In genomic region chr4:108811486-108811885, GRCh38 we compare ENCODE assay signal across 30 cellular contexts. TPM values are rescaled to one million over a fixed set of nuclear protein-coding genes. Genes with fewer than 3 reads are reported as not detected.
"Had no signal": no experiment of that assay in that cellular context is flagged by ENCODE, and none has a peak within 500 bp of the region (broad histone marks: within the 10 kb centered on the region; RNA-seq: fewer than 3 reads in every experiment).

No MANE protein-coding gene starts in this region.

- DNase-seq: natural killer cell; occipital lobe; ovary; posterior cingulate gyrus; psoas muscle; right cardiac atrium; right lobe of liver; sigmoid colon; spleen; stimulated activated CD4-positive, alpha-beta T cell treated with anti-CD3 and anti-CD28 coated beads, Interleukin-12 subunit alpha, Interleukin-12 subunit beta, amount 100 ng/mL, for 4 hours; stimulated activated CD4-positive, alpha-beta T cell treated with anti-CD3 and anti-CD28 coated beads, Interleukin-1b, Interleukin-23, amount 100 ng/mL, for 48 hours; stimulated activated CD4-positive, alpha-beta T cell treated with anti-CD3 and anti-CD28 coated beads, Interleukin-4, amount 100 ng/mL, for 1 hour; stimulated activated CD4-positive, alpha-beta T cell treated with anti-CD3 and anti-CD28 coated beads, Interleukin-4, amount 100 ng/mL, for 4 hours; stimulated activated CD8-positive, alpha-beta memory T cell treated with anti-CD3 and anti-CD28 coated beads, Interleukin-4, amount 100 ng/mL, for 48 hours; stimulated activated naive CD4-positive, alpha-beta T cell; stimulated activated naive CD8-positive, alpha-beta T cell treated with anti-CD3 and anti-CD28 coated beads, Interleukin-15, amount 100 ng/mL, for 72 hours; stimulated activated naive CD8-positive, alpha-beta T cell treated with anti-CD3 and anti-CD28 coated beads, Interleukin-15, Interleukin-2, amounts not matched to agents 100 U/mL and 50 U/mL, for 24 hours; substantia nigra; testis; tibial artery; transverse colon had no signal

- H3K9ac ChIP-seq: neural progenitor cell, parathyroid adenoma had no signal

- H3K4me3 ChIP-seq: neural progenitor cell, ovary, psoas muscle, right lobe of liver, sigmoid colon, skin epidermis, smooth muscle cell, spleen, suprapubic skin, testis, tibial artery, transverse colon, vagina had no signal

- H3K4me2 ChIP-seq: neural progenitor cell, smooth muscle cell had no signal

- H3K4me1 ChIP-seq: neural progenitor cell, parathyroid adenoma, psoas muscle, right lobe of liver, sigmoid colon, spleen, suprapubic skin, testis, tibial artery, transverse colon, vagina had no signal

- H2AFZ ChIP-seq: neural progenitor cell, parathyroid adenoma had no signal

- H3K27ac ChIP-seq: neural progenitor cell, ovary, parathyroid adenoma, psoas muscle, right lobe of liver, sigmoid colon, skin epidermis, spleen, suprapubic skin, testis, tibial artery, transverse colon, vagina had no signal

- H3K9me3 ChIP-seq: ovary, psoas muscle, right lobe of liver, sigmoid colon, spleen, suprapubic skin, testis, tibial artery, transverse colon, vagina had no signal

- H3K27me3 ChIP-seq: neural progenitor cell, ovary, right lobe of liver, sigmoid colon, suprapubic skin, testis, tibial artery, vagina had no signal

- H3K36me3 ChIP-seq: neural progenitor cell, ovary, right lobe of liver, sigmoid colon, spleen, suprapubic skin, tibial artery, transverse colon, vagina had no signal

- H3K79me2 ChIP-seq: parathyroid adenoma had no signal

RNA-seq across cellular contexts. Expression of gene ETNPPL, which starts 48.6 kb away (rescaled TPM):
- total RNA-seq: natural killer cell, osteoblast, renal cortical epithelial cell, smooth muscle cell, suprapubic skin, transverse colon, ureter, vagina had no signal
